8 cellular contexts compared by ENCODE assay signal in genomic region chr9:129197978-129198736, GRCh38. TPM values are rescaled to one million over a fixed set of nuclear protein-coding genes. Genes with fewer than 3 reads are reported as not detected.
DNase-seq lines count a peak whose midpoint lies in the region; ATAC-seq and TF ChIP-seq lines count a peak whose summit lies in the region.

No MANE protein-coding gene starts in this region.

- H3K27ac ChIP-seq in adipose tissue (ENCODE audit: low read depth, low read length) (peak overlapping the region; percentile 40), heart right ventricle (peak overlapping the region; percentile 63 to 87 (median 78)), psoas muscle (peak overlapping the region; percentile 39)

- H3K27me3 ChIP-seq in heart right ventricle = peaks cover 0 to 20% (median 9%) of the 10 kb centered on the region in 7 donors
- H3K27me3 ChIP-seq in psoas muscle (ENCODE audit: insufficient read depth in 3 of 3, low read length in 2 of 3) = peaks cover 0 to 24% (median 7%) of the 10 kb centered on the region in 3 donors

- peak overlapping the region in 2 of 10 donors; percentile 12 to 14 for H3K4me3 ChIP-seq in heart right ventricle
- no peak overlapping the region for H3K4me3 ChIP-seq in psoas muscle

- WGBS in adipose tissue, 3 donors = 28 to 39% (median 28%) methylated on average over 26 of the region's 26 CpGs
- 41% methylated on average over 26 of the region's 26 CpGs for WGBS in heart right ventricle, 2 donors
- 15 to 27% (median 16%) methylated on average over 26 of the region's 26 CpGs for WGBS in psoas muscle, 3 donors

- H3K4me1 ChIP-seq in heart right ventricle = peaks cover 0 to 21% (median 8%) of the 10 kb centered on the region in 9 donors
- no peaks in the 10 kb centered on the region for H3K4me1 ChIP-seq in psoas muscle

- TF ChIP-seq CTCF in heart right ventricle (IDR thresholded peaks at IDR 0.05) (peak in 2 of 9 donors; percentile 8 to 11), psoas muscle (IDR thresholded peaks at IDR 0.05) (no peak)

- ATAC-seq in heart right ventricle = peak in 7 of 8 donors; percentile 30 to 70 (median 52)
- no peak for ATAC-seq in psoas muscle
- no peak for ATAC-seq in GM19351 (IDR thresholded peaks at IDR 0.05; ENCODE audit: unreplicated experiment)

- H3K36me3 ChIP-seq in heart right ventricle = no peaks in the 10 kb centered on the region
- H3K36me3 ChIP-seq in psoas muscle (ENCODE audit: insufficient read depth in 1 of 2, low read depth in 1 of 2) = no peaks in the 10 kb centered on the region

- intact Hi-C loops in heart right ventricle (cut with DNase I) = loop anchor here in 2 of 10 donors (1.0 to 10.0 kb wide), 2 partner anchors 19 to 277 kb away; no protein-coding TSS in a partner anchor
- intact Hi-C loops in psoas muscle (cut with DNase I) = no loop called here

- H3K9me3 ChIP-seq in heart right ventricle (peaks cover 0 to 6% (median 0%) of the 10 kb centered on the region in 11 donors), psoas muscle (no peaks in the 10 kb centered on the region)

- DNase-seq in CD1c-positive myeloid dendritic cell (ENCODE audit: extremely low spot score) (peak; percentile 86), heart right ventricle (peak; percentile 54 to 67), psoas muscle (peak; percentile 59 to 74), glomerular visceral epithelial cell (ENCODE audit: extremely low spot score) (no peak), NCI-H1694 (lab: John Stamatoyannopoulos, UW) (no peak), NCI-H128 (lab: John Stamatoyannopoulos, UW; ENCODE audit: unreplicated experiment) (no peak)

RNA-seq across cellular contexts. Expression of gene IER5L, which starts 20.1 kb away (rescaled TPM):
- polyA plus RNA-seq in adipose tissue (10 to 100 TPM in 2 of 3 donors, 1 to 10 TPM in 1; 3.8 to 16.8 (median 10.3) TPM), heart right ventricle (10 to 100 TPM in 1 of 2 donors, 1 to 10 TPM in 1; 5.0 to 26.3 TPM), psoas muscle (1 to 10 TPM; 1.4 to 8.3 (median 3.0) TPM)
- total RNA-seq in heart right ventricle (10 to 100 TPM in 1 of 10 donors, 1 to 10 TPM in 9; 1.2 to 13.7 (median 5.6) TPM), psoas muscle (1 to 10 TPM; 1.7 to 4.5 (median 3.4) TPM)

Comparison
In these comparisons a context has a peak if more than half of its experiments do, and no peak if none do; other contexts are left out.
1. DNase-seq: peak in CD1c-positive myeloid dendritic cell (single experiment), heart right ventricle (2 of 2) and psoas muscle (2 of 2); none in glomerular visceral epithelial cell (single experiment), NCI-H1694 (single experiment) and NCI-H128 (single experiment).
2. ATAC-seq: peak in heart right ventricle (7 of 8); none in psoas muscle (0 of 4) and GM19351 (single experiment).
3. Peak in every context shown above with its lines, with median percentiles within 50 percentile points of each other: H3K27ac ChIP-seq.